ENCODE assay signal across 28 cellular contexts in genomic region chr5:24353606-24354005, GRCh38.
"Had no signal": no experiment of that assay in that cellular context is flagged by ENCODE, and none has a peak within 500 bp of the region (broad histone marks: within the 10 kb centered on the region; RNA-seq: fewer than 3 reads in every experiment).

No MANE protein-coding gene starts in this region.

- H3K9me3 ChIP-seq: esophagus muscularis mucosa, heart right ventricle, neutrophil, pancreas, suprapubic skin, transverse colon, upper lobe of right lung, uterus had no signal

- FAIRE-seq: endothelial cell of umbilical vein, pancreas had no signal

- H3K27me3 ChIP-seq: esophagus muscularis mucosa, heart right ventricle, neutrophil, pancreas, suprapubic skin, transverse colon, upper lobe of right lung, uterus had no signal

- H3K4me2 ChIP-seq: smooth muscle cell had no signal

- ATAC-seq: heart right ventricle; left colon; natural killer cell; pancreas; sciatic nerve; stimulated activated naive CD8-positive, alpha-beta T cell treated with anti-CD3 and anti-CD28 coated beads, Interleukin-15, amount 100 ng/mL, for 72 hours; upper lobe of right lung had no signal

- H3K4me3 ChIP-seq: coronary artery, esophagus muscularis mucosa, heart right ventricle, lung, pancreas, smooth muscle cell, suprapubic skin, transverse colon, upper lobe of right lung, uterus had no signal

- H3K27ac ChIP-seq: coronary artery, esophagus muscularis mucosa, heart right ventricle, neutrophil, pancreas, suprapubic skin, transverse colon, upper lobe of right lung, uterus had no signal

- DNase-seq: dermis blood vessel endothelial cell; effector memory CD4-positive, alpha-beta T cell; foreskin melanocyte; glutamatergic neuron; heart right ventricle; hippocampal formation; islet precursor cell; kidney glomerular epithelial cell; left colon; natural killer cell; pancreas; stimulated activated CD4-positive, alpha-beta T cell treated with anti-CD3 and anti-CD28 coated beads, Interleukin-12 subunit alpha, Interleukin-12 subunit beta, amount 100 ng/mL, for 4 hours; stimulated activated CD4-positive, alpha-beta T cell treated with anti-CD3 and anti-CD28 coated beads, Interleukin-1b, Interleukin-23, amount 100 ng/mL, for 48 hours; stimulated activated CD4-positive, alpha-beta T cell treated with anti-CD3 and anti-CD28 coated beads, Interleukin-4, amount 100 ng/mL, for 1 hour; stimulated activated CD8-positive, alpha-beta memory T cell treated with anti-CD3 and anti-CD28 coated beads, Interleukin-4, amount 100 ng/mL, for 48 hours; stimulated activated naive CD4-positive, alpha-beta T cell; stimulated activated naive CD8-positive, alpha-beta T cell treated with anti-CD3 and anti-CD28 coated beads, Interleukin-15, amount 100 ng/mL, for 72 hours; transverse colon; upper lobe of right lung; uterus had no signal

- H3K4me1 ChIP-seq: esophagus muscularis mucosa, heart right ventricle, pancreas, suprapubic skin, transverse colon, upper lobe of right lung, uterus had no signal

- H3K36me3 ChIP-seq: esophagus muscularis mucosa, heart right ventricle, neutrophil, pancreas, suprapubic skin, transverse colon, upper lobe of right lung, uterus had no signal
